ENCODE assay signal across 8 cellular contexts in genomic region chr15:52331490-52332240, GRCh38. TPM values are rescaled to one million over a fixed set of nuclear protein-coding genes. Genes with fewer than 3 reads are reported as not detected.
DNase-seq lines count a peak whose midpoint lies in the region; ATAC-seq and TF ChIP-seq lines count a peak whose summit lies in the region.

No MANE protein-coding gene starts in this region.

- intact Hi-C loops in gastrocnemius medialis (cut with DNase I; ENCODE audit: low total_unique reads), result loop anchor here (2.0 to 10.0 kb wide), 3 partner anchors 131 to 403 kb away; partner anchors contain the start of gene MYO5A

- no peak overlapping the region for H3K4me3 ChIP-seq in fibroblast of pulmonary artery (replicated peaks; ENCODE audit: low read depth, low read length)
- H3K4me3 ChIP-seq in gastrocnemius medialis, result no peak overlapping the region

- peaks cover 0 to 13% of the 10 kb centered on the region in 2 donors for H3K36me3 ChIP-seq in gastrocnemius medialis

- no peaks in the 10 kb centered on the region for H3K9me3 ChIP-seq in gastrocnemius medialis

- ATAC-seq in GM18508 (IDR thresholded peaks at IDR 0.05; ENCODE audit: insufficient read depth, unreplicated experiment) (peak; percentile 67), HG02973 (IDR thresholded peaks at IDR 0.05; ENCODE audit: unreplicated experiment) (peak; percentile 77), gastrocnemius medialis (peak; percentile 82 to 87)

- no peak for TF ChIP-seq POLR2A in gastrocnemius medialis (IDR thresholded peaks at IDR 0.05)

- H3K4me1 ChIP-seq in gastrocnemius medialis, result peaks cover 13 to 23% of the 10 kb centered on the region in 2 donors

- no peak overlapping the region for H3K27ac ChIP-seq in gastrocnemius medialis

- in situ Hi-C loops in gastrocnemius medialis (cut with MboI; ENCODE audit: low sequenced_read_pairs in 4 of 4), result loop anchor here (25.0 kb wide), 2 partner anchors 131 to 406 kb away; no protein-coding TSS in a partner anchor

- DNase-seq in AG08395 (ENCODE audit: low spot score) (peak; percentile 58), NCI-H526 (lab: John Stamatoyannopoulos, UW) (peak; percentile 78 to 80), fibroblast of pulmonary artery (ENCODE audit: low read depth) (peak; percentile 70), gastrocnemius medialis (peak; percentile 24 to 33), DMS79 (lab: John Stamatoyannopoulos, UW) (no peak)
- DNase-seq in activated CD8-positive, alpha-beta memory T cell treated with anti-CD3 and anti-CD28 coated beads, Interleukin-2, amount 50 U/mL, for 48 hours, result peak; percentile 61

- peak; percentile 60 for TF ChIP-seq CTCF in fibroblast of pulmonary artery (IDR thresholded peaks at IDR 0.05; ENCODE audit: low read length, missing control alignments)
- peak in 4 of 5 experiments; percentile 20 to 49 (median 33) for TF ChIP-seq CTCF in gastrocnemius medialis (IDR thresholded peaks at IDR 0.05 in 4 of 5, conservative IDR thresholded peaks at IDR 0.05 in 1 of 5)

- H3K27me3 ChIP-seq in gastrocnemius medialis, result no peaks in the 10 kb centered on the region

RNA-seq across cellular contexts. Expression of gene MYO5C, which starts 36.1 kb away (rescaled TPM):
- total RNA-seq in gastrocnemius medialis, result 1 to 10 TPM; 1.2 to 4.3 (median 2.9) TPM
